ENCODE assay signal across 8 cellular contexts in genomic region chr19:10960314-10961072, GRCh38. TPM values are rescaled to one million over a fixed set of nuclear protein-coding genes. Genes with fewer than 3 reads are reported as not detected.
DNase-seq lines count a peak whose midpoint lies in the region; ATAC-seq and TF ChIP-seq lines count a peak whose summit lies in the region.

SMARCA4 (plus strand) TSS chr19:10961030; CDS start chr19:10984152, 23,122 bp downstream.

- H3K4me1 Mint-ChIP-seq in Caco-2 (ENCODE audit: low read depth, unreplicated experiment): peaks cover 7% of the 10 kb centered on the region

- peak within 1 kb of the TSS; percentile 71 for H3K4me2 ChIP-seq in OCI-LY1 (ENCODE audit: low read length)

- no peak within 1 kb of the TSS for H2AFZ ChIP-seq in OCI-LY1 (ENCODE audit: low read length)

- TF ChIP-seq CTCF in Caco-2 (IDR thresholded peaks at IDR 0.05; ENCODE audit: insufficient read depth in 1 of 2, low read depth in 1 of 2, low read length in 1 of 2, severe bottlenecking in 1 of 2, unreplicated experiment in 1 of 2) (no peak), OCI-LY1 (IDR thresholded peaks at IDR 0.05; ENCODE audit: low read length) (no peak)

- DNase-seq in Caco-2: peak; percentile 94 to 98
- peak; percentile 95 for DNase-seq in HuH-7 (ENCODE audit: low spot score)
- DNase-seq in activated CD8-positive, alpha-beta memory T cell treated with anti-CD3 and anti-CD28 coated beads, Interleukin-2, amount 50 U/mL, for 4 hours: peak; percentile 98
- DNase-seq in stimulated activated CD8-positive, alpha-beta memory T cell treated with anti-CD3 and anti-CD28 coated beads, Interleukin-15, amount 100 ng/mL, for 24 hours (ENCODE audit: low read depth): peak; percentile 95

- H3K27ac ChIP-seq in OCI-LY1 (ENCODE audit: low read depth, low read length, poor library complexity, severe bottlenecking) (peak within 1 kb of the TSS; percentile 98), mesodermal cell (ENCODE audit: low read depth, low read length, severe bottlenecking) (peak within 1 kb of the TSS; percentile 95)

- H3K79me2 ChIP-seq in OCI-LY1 (ENCODE audit: insufficient read depth, low read length): peaks cover 42% of the 10 kb centered on the region

- ATAC-seq in GM21423 (IDR thresholded peaks at IDR 0.05; ENCODE audit: unreplicated experiment): peak; percentile 70

- peaks cover 9% of the 10 kb centered on the region; the same call in 1 of the 2 replicates for H3K4me1 ChIP-seq in Caco-2
- peaks cover 37% of the 10 kb centered on the region for H3K4me1 ChIP-seq in OCI-LY1 (ENCODE audit: insufficient read depth, low read length, severe bottlenecking)
- no peaks in the 10 kb centered on the region for H3K4me1 ChIP-seq in mesodermal cell (ENCODE audit: control insufficient read depth, insufficient read depth, low read length, poor library complexity, severe bottlenecking)

- H3K4me3 Mint-ChIP-seq in Caco-2 (ENCODE audit: unreplicated experiment): peak within 1 kb of the TSS; percentile 83

- no peaks in the 10 kb centered on the region for H3K9me3 Mint-ChIP-seq in Caco-2 (ENCODE audit: unreplicated experiment)

- no peaks in the 10 kb centered on the region for H3K27me3 ChIP-seq in Caco-2 (replicated peaks; ENCODE audit: control insufficient read depth, insufficient read depth, low read length)
- no peaks in the 10 kb centered on the region for H3K27me3 ChIP-seq in OCI-LY1 (ENCODE audit: insufficient read depth, low read length)

- BruUV-seq in Caco-2 (replicated peaks; lab: Mats Ljungman, UMichigan): TSS peak; percentile 95

- 2 to 3% methylated on average over 64 to 73 of the region's 100 CpGs for WGBS in mesodermal cell (ENCODE audit: insufficient coverage in 2 of 2), 2 experiments

- H3K27ac Mint-ChIP-seq in Caco-2 (ENCODE audit: unreplicated experiment): peak within 1 kb of the TSS; percentile 91

- no peaks in the 10 kb centered on the region for H3F3A ChIP-seq in OCI-LY1 (ENCODE audit: insufficient read depth, low read length)

- H3K4me3 ChIP-seq in Caco-2 (ENCODE audit: low read depth, low read length): peak within 1 kb of the TSS; percentile 96
- H3K4me3 ChIP-seq in OCI-LY1 (ENCODE audit: low read depth, low read length, poor library complexity, severe bottlenecking): peak within 1 kb of the TSS; percentile 89
- H3K4me3 ChIP-seq in mesodermal cell (ENCODE audit: extremely low read depth, insufficient read depth, low read length, poor library complexity, severe bottlenecking): peak within 1 kb of the TSS; percentile 95

- intact Hi-C loops in Caco-2 (cut with micrococcal nuclease; ENCODE audit: unreplicated experiment): loop anchor here (2.0 kb wide), 1 partner anchor 22 kb away; no protein-coding TSS in a partner anchor

- CTCF ChIA-PET in Caco-2 (lab: Charles Lee): interaction anchor here (1.5 kb wide), 1 partner anchor 19 kb away, joined by 5 read pairs; no protein-coding TSS in a partner anchor

- no peaks in the 10 kb centered on the region for H3K9me2 ChIP-seq in OCI-LY1 (ENCODE audit: low read depth, low read length)

- H3K36me3 ChIP-seq in Caco-2 (ENCODE audit: control insufficient read depth, insufficient read depth, low read length) (no peaks in the 10 kb centered on the region; the same call in 1 of the 2 replicates), OCI-LY1 (ENCODE audit: insufficient read depth, low read length) (peaks cover 15% of the 10 kb centered on the region), mesodermal cell (ENCODE audit: control insufficient read depth, insufficient read depth, low read length) (peaks cover 18% of the 10 kb centered on the region)

- POLR2A ChIA-PET in Caco-2 (lab: Charles Lee): interaction anchor here (0.6 to 1.1 kb wide), 2 partner anchors 19 to 125 kb away, joined by 3 to 4 read pairs; partner anchors contain the start of gene TMED1

- in situ Hi-C loops in endometrial microvascular endothelial cells (cut with HindIII; ENCODE audit: inconsistent ontology term, low pct_unique_long_range_greater_than_20kb, low sequenced_read_pairs): no loop called here

- no peaks in the 10 kb centered on the region for H3K9me3 ChIP-seq in Caco-2
- H3K9me3 ChIP-seq in OCI-LY1 (ENCODE audit: low read length): no peaks in the 10 kb centered on the region
- H3K9me3 ChIP-seq in mesodermal cell (ENCODE audit: control insufficient read depth, low read length): no peaks in the 10 kb centered on the region

- no peaks in the 10 kb centered on the region for H4K20me1 ChIP-seq in OCI-LY1 (ENCODE audit: insufficient read depth, low read length)

- peak within 1 kb of the TSS; percentile 96 for H3K9ac ChIP-seq in OCI-LY1 (ENCODE audit: low read length)

- peaks cover 12% of the 10 kb centered on the region for H3K36me3 Mint-ChIP-seq in Caco-2 (ENCODE audit: insufficient read depth, unreplicated experiment)

- H3K27me3 Mint-ChIP-seq in Caco-2 (ENCODE audit: insufficient read depth, unreplicated experiment): no peaks in the 10 kb centered on the region

RNA-seq across cellular contexts. Expression of gene SMARCA4, which starts in this region (rescaled TPM):
- total RNA-seq in Caco-2 (2022): 171 and 180 TPM in 2 replicates
- total RNA-seq in endometrial microvascular endothelial cells (ENCODE audit: inconsistent ontology term): 113 TPM
- 200 TPM for polyA plus RNA-seq in mesodermal cell (2013, experiment 1 of 2)
- 168 TPM for polyA plus RNA-seq in mesodermal cell (2013, experiment 2 of 2)

Comparison
In these comparisons a context has a peak if more than half of its experiments do, and no peak if none do; other contexts are left out.
1. Peak in every context shown above with its lines: DNase-seq, ATAC-seq, H3K4me3 ChIP-seq and H3K27ac ChIP-seq.